In genomic region chr1:85544689-85545203, GRCh38 we compare ENCODE assay signal across 1 cellular context.
TF ChIP-seq lines count a peak whose summit lies in the region.

No MANE protein-coding gene starts in this region.

TF ChIP-seq in WTC11, 78 proteins besides CTCF, POLR2A, EP300 and RAD21 (continued from another document):
- TF ChIP-seq SOX15 (CRISPR knock-in tag; IDR thresholded peaks at IDR 0.05): no peak
- no peak for TF ChIP-seq AR (CRISPR knock-in tag; IDR thresholded peaks at IDR 0.05)
- no peak for TF ChIP-seq MAX (CRISPR knock-in tag; IDR thresholded peaks at IDR 0.05)
- TF ChIP-seq PRDM15 (CRISPR knock-in tag; IDR thresholded peaks at IDR 0.05): no peak
- TF ChIP-seq USF2 (CRISPR knock-in tag; IDR thresholded peaks at IDR 0.05): no peak
- no peak for TF ChIP-seq ZNF232 (CRISPR knock-in tag; IDR thresholded peaks at IDR 0.05)
- no peak for TF ChIP-seq STAT6 (CRISPR knock-in tag; conservative IDR thresholded peaks at IDR 0.05; ENCODE audit: low read depth)
- TF ChIP-seq TCF7 (CRISPR knock-in tag; IDR thresholded peaks at IDR 0.05; ENCODE audit: low read depth): no peak
- no peak for TF ChIP-seq RORB (CRISPR knock-in tag; IDR thresholded peaks at IDR 0.05)
- no peak for TF ChIP-seq ERG (CRISPR knock-in tag; IDR thresholded peaks at IDR 0.05)
- no peak for TF ChIP-seq ZNF138 (CRISPR knock-in tag; conservative IDR thresholded peaks at IDR 0.05)
